In genomic region chr18:62763101-62763521, GRCh38 we compare ENCODE assay signal across 12 cellular contexts. TPM values are rescaled to one million over a fixed set of nuclear protein-coding genes. Genes with fewer than 3 reads are reported as not detected.
DNase-seq lines count a peak whose midpoint lies in the region; ATAC-seq and TF ChIP-seq lines count a peak whose summit lies in the region.
"Had no signal": no experiment of that assay in that cellular context is flagged by ENCODE, and none has a peak within 500 bp of the region (broad histone marks: within the 10 kb centered on the region; RNA-seq: fewer than 3 reads in every experiment).

No MANE protein-coding gene starts in this region.

- intact Hi-C loops in PC-9 (cut with micrococcal nuclease; ENCODE audit: unreplicated experiment): no loop called here

- H3K4me3 ChIP-seq in PC-9: no peak overlapping the region
- H3K4me3 ChIP-seq: testis had no signal

- H3K4me2 ChIP-seq in PC-9: peak overlapping the region; percentile 36

- H3K4me1 Mint-ChIP-seq in glutamatergic neuron (ENCODE audit: low read depth, unreplicated experiment): peaks cover 22% of the 10 kb centered on the region

- H3K27ac Mint-ChIP-seq in glutamatergic neuron (ENCODE audit: unreplicated experiment): peak overlapping the region; percentile 37

- in situ Hi-C loops in Caki2 (cut with HindIII; ENCODE audit: low pct_unique_long_range_greater_than_20kb, low sequenced_read_pairs): no loop called here

- H3K9me2 ChIP-seq in PC-9 (ENCODE audit: insufficient read depth): no peaks in the 10 kb centered on the region

- no TSS peak for BruUV-seq in PC-9 (replicated peaks; lab: Mats Ljungman, UMichigan)

- TF ChIP-seq CTCF in PC-9 (conservative IDR thresholded peaks at IDR 0.05) (no peak), glutamatergic neuron (IDR thresholded peaks at IDR 0.05; ENCODE audit: partially characterized antibody, unreplicated experiment) (no peak)

- no peaks in the 10 kb centered on the region for H3K36me3 ChIP-seq in PC-9 (ENCODE audit: low read depth)

- no peaks in the 10 kb centered on the region for H4K20me1 ChIP-seq in PC-9 (ENCODE audit: insufficient read depth)

- no peaks in the 10 kb centered on the region for H3K9me3 ChIP-seq in PC-9 (ENCODE audit: insufficient read depth, low read depth)
- H3K9me3 ChIP-seq: testis had no signal

- peaks cover 3% of the 10 kb centered on the region for H3K27me3 Mint-ChIP-seq in glutamatergic neuron (ENCODE audit: unreplicated experiment)

- peaks cover 24% of the 10 kb centered on the region for H3F3A ChIP-seq in PC-9 (ENCODE audit: insufficient read depth, low read depth)

- no peak overlapping the region for H2AFZ ChIP-seq in PC-9

- no peaks in the 10 kb centered on the region for H3K9me3 Mint-ChIP-seq in glutamatergic neuron (ENCODE audit: unreplicated experiment)

- H3K79me2 ChIP-seq in PC-9 (ENCODE audit: low read depth): peaks cover 87% of the 10 kb centered on the region

- peak; percentile 80 for ATAC-seq in GM21360 (IDR thresholded peaks at IDR 0.05; ENCODE audit: unreplicated experiment)

- CTCF ChIA-PET in PC-9 (lab: Charles Lee): no interaction called here

- H3K27ac ChIP-seq in PC-9: peak overlapping the region; percentile 31
- H3K27ac ChIP-seq: testis had no signal

- POLR2A ChIA-PET in PC-9 (lab: Charles Lee; ENCODE audit: unreplicated experiment): interaction anchor here (0.5 to 0.7 kb wide), 2 partner anchors 15 to 46 kb away, joined by 3 to 6 read pairs; no protein-coding TSS in a partner anchor

- DNase-seq in Caki2 (ENCODE audit: low read depth) (peak; percentile 4), PC-9 (peak; percentile 27 to 66), glutamatergic neuron (no peak), GDM1 (lab: John Stamatoyannopoulos, UW) (no peak), MV-4-11 (lab: John Stamatoyannopoulos, UW) (no peak), NCI-H524 treated with DMSO at 0.1 percent for 48 hours (lab: John Stamatoyannopoulos, UW) (no peak)
- DNase-seq in stimulated activated CD4-positive, alpha-beta T cell treated with anti-CD3 and anti-CD28 coated beads, Interleukin-4, amount 100 ng/mL, for 4 hours: no peak
- DNase-seq: effector CD4-positive, alpha-beta T cell; foreskin fibroblast; NCI-H2081; testis had no signal

- H3K4me1 ChIP-seq in PC-9 (replicated peaks; ENCODE audit: insufficient read depth): peaks cover 60% of the 10 kb centered on the region

- H3K36me3 Mint-ChIP-seq in glutamatergic neuron (ENCODE audit: unreplicated experiment): no peaks in the 10 kb centered on the region

- no peak overlapping the region for H3K4me3 Mint-ChIP-seq in glutamatergic neuron (ENCODE audit: unreplicated experiment)

- H3K27me3 ChIP-seq in PC-9 (ENCODE audit: insufficient read depth, low read depth): no peaks in the 10 kb centered on the region
- H3K27me3 ChIP-seq: testis had no signal

RNA-seq across cellular contexts. Expression of gene PHLPP1, which starts 47.8 kb away (rescaled TPM):
- total RNA-seq in Caki2 (2014; rRNA removed; shearing (Covaris generic); ENCODE audit: low replicate concordance): 3.1 and 13.2 TPM in 2 replicates
- 21.1 and 21.3 TPM in 2 replicates for total RNA-seq in PC-9 (2021)
- total RNA-seq in glutamatergic neuron (ENCODE audit: unreplicated experiment): 14.0 TPM

Comparison
In these comparisons a context has a peak if more than half of its experiments do, and no peak if none do; other contexts are left out.
1. DNase-seq: peak in Caki2 (single experiment) and PC-9 (2 of 2); none in glutamatergic neuron (single experiment), GDM1 (single experiment), MV-4-11 (single experiment), stimulated activated CD4-positive, alpha-beta T cell treated with anti-CD3 and anti-CD28 coated beads, Interleukin-4, amount 100 ng/mL, for 4 hours (0 of 2) and NCI-H524 treated with DMSO at 0.1 percent for 48 hours (single experiment).